Comparison of ENCODE assay signal across 10 cellular contexts in genomic region chr20:25083773-25084615, GRCh38. TPM values are rescaled to one million over a fixed set of nuclear protein-coding genes. Genes with fewer than 3 reads are reported as not detected.
DNase-seq lines count a peak whose midpoint lies in the region; ATAC-seq and TF ChIP-seq lines count a peak whose summit lies in the region.
"Had no signal": no experiment of that assay in that cellular context is flagged by ENCODE, and none has a peak within 500 bp of the region (broad histone marks: within the 10 kb centered on the region; RNA-seq: fewer than 3 reads in every experiment).

No MANE protein-coding gene starts in this region.

- no peak overlapping the region for H3K9ac ChIP-seq in iPS-15b (ENCODE audit: low read depth, low read length)

- POLR2A ChIA-PET in WTC11 (lab: Charles Lee), result no interaction called here

- no peaks in the 10 kb centered on the region for H3K36me3 ChIP-seq in heart right ventricle
- no peaks in the 10 kb centered on the region for H3K36me3 ChIP-seq in iPS-15b (ENCODE audit: control insufficient read depth, insufficient read depth, low read length)
- no peaks in the 10 kb centered on the region for H3K36me3 ChIP-seq in vagina
- H3K36me3 ChIP-seq: cardiac muscle cell, SJSA1 had no signal

- CTCF ChIA-PET in WTC11 (lab: Charles Lee), result interaction anchor here (0.8 to 2.4 kb wide), 6 partner anchors 18 to 153 kb away, joined by 3 to 7 read pairs (median 4); no protein-coding TSS in a partner anchor

- H3K36me3 Mint-ChIP-seq in WTC11, result no peaks in the 10 kb centered on the region

- H3K9me3 ChIP-seq in heart right ventricle (no peaks in the 10 kb centered on the region), iPS-15b (ENCODE audit: control insufficient read depth, insufficient read depth, low read length) (no peaks in the 10 kb centered on the region), vagina (no peaks in the 10 kb centered on the region)

- H3K27me3 Mint-ChIP-seq in WTC11 (ENCODE audit: low read depth), result peaks cover 88% of the 10 kb centered on the region

- DNase-seq in heart right ventricle, result no peak
- DNase-seq in cardiac septum (ENCODE audit: low spot score), result no peak
- no peak for DNase-seq in WTC11 (ENCODE audit: low spot score)
- peak; percentile 67 to 69 for DNase-seq in vagina (ENCODE audit: extremely low spot score in 2 of 2)
- no peak for DNase-seq in NCI-H2227 (lab: John Stamatoyannopoulos, UW; ENCODE audit: unreplicated experiment)
- no peak for DNase-seq in NCI-H774 (lab: John Stamatoyannopoulos, UW)

- H3K27me3 ChIP-seq in heart right ventricle, result peaks cover 37 to 99% (median 91%) of the 10 kb centered on the region in 7 donors
- peaks cover 97% of the 10 kb centered on the region for H3K27me3 ChIP-seq in iPS-15b (ENCODE audit: control insufficient read depth, insufficient read depth, low read length)
- peaks cover 22% of the 10 kb centered on the region for H3K27me3 ChIP-seq in vagina

- 5% methylated on average over 51 to 53 of the region's 53 CpGs for WGBS in heart right ventricle, 2 donors

- H3K9me3 Mint-ChIP-seq in WTC11, result no peaks in the 10 kb centered on the region

- H3K27ac ChIP-seq in heart right ventricle (no peak overlapping the region), vagina (no peak overlapping the region)
- H3K27ac ChIP-seq: cardiac muscle cell, SJSA1 had no signal

- intact Hi-C loops in heart right ventricle (cut with DNase I) (loop anchor here in 6 of 10 donors (2.0 to 10.0 kb wide), 4 partner anchors 91 to 313 kb away; no protein-coding TSS in a partner anchor), cardiac septum (cut with DNase I) (loop anchor here (5.0 kb wide), 1 partner anchor 93 kb away; no protein-coding TSS in a partner anchor), vagina (cut with DNase I) (no loop called here)

- peak in 5 of 9 donors; percentile 13 to 53 (median 48) for TF ChIP-seq CTCF in heart right ventricle (IDR thresholded peaks at IDR 0.05)
- no peak for TF ChIP-seq CTCF in WTC11 (IDR thresholded peaks at IDR 0.05)
- TF ChIP-seq CTCF in vagina (IDR thresholded peaks at IDR 0.05), result no peak

- peaks cover 26% of the 10 kb centered on the region for H3K4me1 Mint-ChIP-seq in WTC11

- H3K4me3 Mint-ChIP-seq in WTC11, result peak overlapping the region; percentile 66

- no peak for TF ChIP-seq POLR2A in vagina (IDR thresholded peaks at IDR 0.05)

- H3K27ac Mint-ChIP-seq in WTC11, result no peak overlapping the region

- H3K4me3 ChIP-seq in heart right ventricle (peak overlapping the region in 2 of 10 donors; percentile 5 to 18), iPS-15b (ENCODE audit: low read depth, low read length) (peak overlapping the region; percentile 56), vagina (no peak overlapping the region)
- H3K4me3 ChIP-seq: cardiac muscle cell, SJSA1 had no signal

- ATAC-seq in heart right ventricle (peak in 4 of 8 donors; percentile 28 to 58 (median 48)), WTC11 (no peak), HG02970 (IDR thresholded peaks at IDR 0.05; ENCODE audit: low FRiP score, unreplicated experiment) (no peak)

- H3K4me1 ChIP-seq in heart right ventricle (peaks cover 0 to 34% (median 23%) of the 10 kb centered on the region in 9 donors), iPS-15b (ENCODE audit: control insufficient read depth, insufficient read depth, low read length) (peaks cover 4% of the 10 kb centered on the region), vagina (peaks cover 17% of the 10 kb centered on the region)

TF ChIP-seq in WTC11, 78 proteins besides CTCF, POLR2A, EP300 and RAD21 (continues in another document):
- no peak for TF ChIP-seq FOXP1 (CRISPR knock-in tag; IDR thresholded peaks at IDR 0.05; ENCODE audit: borderline replicate concordance)
- no peak for TF ChIP-seq TP53 (CRISPR knock-in tag; IDR thresholded peaks at IDR 0.05)
- no peak for TF ChIP-seq SMAD4 (CRISPR knock-in tag; IDR thresholded peaks at IDR 0.05)
- no peak for TF ChIP-seq IRF1 (CRISPR knock-in tag; IDR thresholded peaks at IDR 0.05)
- no peak for TF ChIP-seq MXD4 (CRISPR knock-in tag; IDR thresholded peaks at IDR 0.05; ENCODE audit: borderline replicate concordance)
- no peak for TF ChIP-seq ZNF281 (CRISPR knock-in tag; IDR thresholded peaks at IDR 0.05)
- no peak for TF ChIP-seq ZNF425 (CRISPR knock-in tag; conservative IDR thresholded peaks at IDR 0.05)
- no peak for TF ChIP-seq ZNF416 (CRISPR knock-in tag; IDR thresholded peaks at IDR 0.05)
- TF ChIP-seq TEAD1 (CRISPR knock-in tag; IDR thresholded peaks at IDR 0.05), result no peak
- TF ChIP-seq, protein P1, sequence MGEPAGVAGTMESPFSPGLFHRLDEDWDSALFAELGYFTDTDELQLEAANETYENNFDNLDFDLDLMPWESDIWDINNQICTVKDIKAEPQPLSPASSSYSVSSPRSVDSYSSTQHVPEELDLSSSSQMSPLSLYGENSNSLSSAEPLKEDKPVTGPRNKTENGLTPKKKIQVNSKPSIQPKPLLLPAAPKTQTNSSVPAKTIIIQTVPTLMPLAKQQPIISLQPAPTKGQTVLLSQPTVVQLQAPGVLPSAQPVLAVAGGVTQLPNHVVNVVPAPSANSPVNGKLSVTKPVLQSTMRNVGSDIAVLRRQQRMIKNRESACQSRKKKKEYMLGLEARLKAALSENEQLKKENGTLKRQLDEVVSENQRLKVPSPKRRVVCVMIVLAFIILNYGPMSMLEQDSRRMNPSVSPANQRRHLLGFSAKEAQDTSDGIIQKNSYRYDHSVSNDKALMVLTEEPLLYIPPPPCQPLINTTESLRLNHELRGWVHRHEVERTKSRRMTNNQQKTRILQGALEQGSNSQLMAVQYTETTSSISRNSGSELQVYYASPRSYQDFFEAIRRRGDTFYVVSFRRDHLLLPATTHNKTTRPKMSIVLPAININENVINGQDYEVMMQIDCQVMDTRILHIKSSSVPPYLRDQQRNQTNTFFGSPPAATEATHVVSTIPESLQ (CRISPR knock-in tag; IDR thresholded peaks at IDR 0.05), result no peak
- no peak for TF ChIP-seq NR1H2 (CRISPR knock-in tag; IDR thresholded peaks at IDR 0.05)
- TF ChIP-seq, protein P2, sequence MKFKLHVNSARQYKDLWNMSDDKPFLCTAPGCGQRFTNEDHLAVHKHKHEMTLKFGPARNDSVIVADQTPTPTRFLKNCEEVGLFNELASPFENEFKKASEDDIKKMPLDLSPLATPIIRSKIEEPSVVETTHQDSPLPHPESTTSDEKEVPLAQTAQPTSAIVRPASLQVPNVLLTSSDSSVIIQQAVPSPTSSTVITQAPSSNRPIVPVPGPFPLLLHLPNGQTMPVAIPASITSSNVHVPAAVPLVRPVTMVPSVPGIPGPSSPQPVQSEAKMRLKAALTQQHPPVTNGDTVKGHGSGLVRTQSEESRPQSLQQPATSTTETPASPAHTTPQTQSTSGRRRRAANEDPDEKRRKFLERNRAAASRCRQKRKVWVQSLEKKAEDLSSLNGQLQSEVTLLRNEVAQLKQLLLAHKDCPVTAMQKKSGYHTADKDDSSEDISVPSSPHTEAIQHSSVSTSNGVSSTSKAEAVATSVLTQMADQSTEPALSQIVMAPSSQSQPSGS (CRISPR knock-in tag; IDR thresholded peaks at IDR 0.05; ENCODE audit: borderline replicate concordance, low read depth), result no peak

RNA-seq across cellular contexts. Expression of gene VSX1, which starts 2.1 kb away (rescaled TPM):
- total RNA-seq in heart right ventricle, result under 1 TPM in 8 of 10 donors, not detected in 2; 0.20 to 0.79 (median 0.42) TPM
- under 1 TPM; 0.16 to 0.37 TPM for polyA plus RNA-seq in heart right ventricle
- total RNA-seq in cardiac septum, result 0.54 TPM
- 0.23 TPM in 1 of 3 replicates, not detected in the others for total RNA-seq in WTC11 (2021)
- total RNA-seq in vagina, result not detected
- total RNA-seq: cardiac muscle cell, SJSA1 had no signal
- polyA plus RNA-seq: cardiac muscle cell had no signal

RNA-seq across cellular contexts. Expression of gene ACSS1, which starts 26.1 kb away (rescaled TPM):
- total RNA-seq in heart right ventricle (100 to 1,000 TPM in 3 of 10 donors, 10 to 100 TPM in 7; 72.5 to 114 (median 87.4) TPM), cardiac septum (47.6 TPM), WTC11 (2021) (1.5 to 2.7 TPM (median 2.4 TPM) in 3 replicates), vagina (26.3 TPM)
- polyA plus RNA-seq in heart right ventricle, result 10 to 100 TPM; 29.7 to 62.2 TPM
- total RNA-seq: cardiac muscle cell had no signal
- polyA plus RNA-seq: cardiac muscle cell had no signal

Comparison
In these comparisons a context has a peak if more than half of its experiments do, and no peak if none do; other contexts are left out.
1. DNase-seq: peak in vagina (2 of 2); none in heart right ventricle (0 of 2), cardiac septum (single experiment), WTC11 (single experiment), NCI-H2227 (single experiment) and NCI-H774 (single experiment).
2. CTCF ChIP-seq: peak in heart right ventricle (5 of 9); none in WTC11 (single experiment) and vagina (0 of 3).